Comparison of ENCODE assay signal across 16 cellular contexts in genomic region chrX:153476628-153477027, GRCh38. TPM values are rescaled to one million over a fixed set of nuclear protein-coding genes. Genes with fewer than 3 reads are reported as not detected.
DNase-seq lines count a peak whose midpoint lies in the region; ATAC-seq and TF ChIP-seq lines count a peak whose summit lies in the region.
"Had no signal": no experiment of that assay in that cellular context is flagged by ENCODE, and none has a peak within 500 bp of the region (broad histone marks: within the 10 kb centered on the region; RNA-seq: fewer than 3 reads in every experiment).

No MANE protein-coding gene starts in this region.

- CTCF ChIA-PET in AG04450 (lab: Charles Lee), result interaction anchor here (1.4 to 2.1 kb wide), 3 partner anchors 16 to 31 kb away, joined by 3 to 9 read pairs (median 6); partner anchors contain the start of gene BGN
- CTCF ChIA-PET in CD8-positive, alpha-beta memory T cell (lab: Charles Lee), result no interaction called here

- POLR2A ChIA-PET in AG04450 (lab: Yijun Ruan, JAX), result interaction anchor here (0.9 kb wide), 2 partner anchors 12 to 15 kb away, joined by 4 to 6 read pairs; no protein-coding TSS in a partner anchor
- POLR2A ChIA-PET in CD8-positive, alpha-beta memory T cell (lab: Charles Lee), result no interaction called here

- peak overlapping the region; percentile 68 for H3K27ac ChIP-seq in AG04450 (ENCODE audit: low read depth, low read length)
- no peak overlapping the region for H3K27ac ChIP-seq in CD8-positive, alpha-beta memory T cell (ENCODE audit: low read depth, low read length)

- no peaks in the 10 kb centered on the region for H3K9me3 ChIP-seq in AG04450 (ENCODE audit: control insufficient read depth, insufficient read depth, low read length)
- no peaks in the 10 kb centered on the region for H3K9me3 ChIP-seq in CD8-positive, alpha-beta memory T cell (ENCODE audit: low read length)

- ATAC-seq in omental fat pad (ENCODE audit: low FRiP score) (no peak), GM21825 (IDR thresholded peaks at IDR 0.05; ENCODE audit: unreplicated experiment) (no peak)
- ATAC-seq: natural killer cell treated with Interleukin-12 subunit alpha and Interleukin-12 subunit beta and Interleukin-15 and Interleukin-18, amount 100 ng/mL, for 72 hours had no signal

- H3K4me3 ChIP-seq in AG04450 (ENCODE audit: low read depth, low read length) (no peak overlapping the region), fibroblast of the aortic adventitia (ENCODE audit: low read depth, low read length) (no peak overlapping the region)
- H3K4me3 ChIP-seq in CD8-positive, alpha-beta memory T cell (ENCODE audit: low read length), result no peak overlapping the region

- H3K27me3 ChIP-seq in AG04450 (ENCODE audit: control insufficient read depth, insufficient read depth, low read length), result no peaks in the 10 kb centered on the region
- H3K27me3 ChIP-seq in CD8-positive, alpha-beta memory T cell (ENCODE audit: insufficient read depth, low read length, poor library complexity, severe bottlenecking), result no peaks in the 10 kb centered on the region

- no peaks in the 10 kb centered on the region for H3K36me3 Mint-ChIP-seq in osteocyte (ENCODE audit: unreplicated experiment)
- no peaks in the 10 kb centered on the region for H3K36me3 Mint-ChIP-seq in CD8-positive, alpha-beta memory T cell
- H3K36me3 Mint-ChIP-seq: natural killer cell treated with Interleukin-12 subunit alpha and Interleukin-12 subunit beta and Interleukin-15 and Interleukin-18, amount 100 ng/mL, for 72 hours had no signal

- H3K4me1 Mint-ChIP-seq in osteocyte (ENCODE audit: unreplicated experiment), result peaks cover 51% of the 10 kb centered on the region
- peaks cover 0 to 4% (median 4%) of the 10 kb centered on the region in 3 donors for H3K4me1 Mint-ChIP-seq in CD8-positive, alpha-beta memory T cell

- no peaks in the 10 kb centered on the region for H3K27me3 Mint-ChIP-seq in osteocyte (ENCODE audit: unreplicated experiment)
- H3K27me3 Mint-ChIP-seq in CD8-positive, alpha-beta memory T cell, result peaks cover 0 to 4% of the 10 kb centered on the region in 2 donors

- H3K4me3 Mint-ChIP-seq in osteocyte (ENCODE audit: unreplicated experiment), result no peak overlapping the region
- no peak overlapping the region for H3K4me3 Mint-ChIP-seq in CD8-positive, alpha-beta memory T cell
- H3K4me3 Mint-ChIP-seq: natural killer cell treated with Interleukin-12 subunit alpha and Interleukin-12 subunit beta and Interleukin-15 and Interleukin-18, amount 100 ng/mL, for 72 hours had no signal

- TF ChIP-seq CTCF in AG04450 (IDR thresholded peaks at IDR 0.05; ENCODE audit: low read depth, low read length), result no peak
- no peak for TF ChIP-seq CTCF in fibroblast of the aortic adventitia (IDR thresholded peaks at IDR 0.05; ENCODE audit: insufficient read depth, low read length)
- TF ChIP-seq CTCF in osteocyte (IDR thresholded peaks at IDR 0.05), result no peak
- TF ChIP-seq CTCF in omental fat pad (IDR thresholded peaks at IDR 0.05), result no peak

- H3K27ac Mint-ChIP-seq in osteocyte (ENCODE audit: unreplicated experiment), result peak overlapping the region; percentile 76
- no peak overlapping the region for H3K27ac Mint-ChIP-seq in CD8-positive, alpha-beta memory T cell
- H3K27ac Mint-ChIP-seq: natural killer cell treated with Interleukin-12 subunit alpha and Interleukin-12 subunit beta and Interleukin-15 and Interleukin-18, amount 100 ng/mL, for 72 hours had no signal

- no peak for DNase-seq in AG04450 (ENCODE audit: low read depth, low spot score)
- peak; percentile 65 for DNase-seq in NCI-H82 treated with DMSO at 0.1 percent for 48 hours (lab: John Stamatoyannopoulos, UW; ENCODE audit: unreplicated experiment)
- peak; percentile 74 for DNase-seq in fibroblast of the aortic adventitia (ENCODE audit: low read depth)
- DNase-seq in osteocyte (ENCODE audit: extremely low spot score, unreplicated experiment), result no peak
- DNase-seq in omental fat pad (ENCODE audit: low spot score), result no peak
- no peak for DNase-seq in CD8-positive, alpha-beta memory T cell
- DNase-seq in stimulated activated naive CD4-positive, alpha-beta T cell (lab: John Stamatoyannopoulos, UW), result no peak
- DNase-seq: activated CD4-positive, alpha-beta T cell treated with anti-CD3 and anti-CD28 coated beads for 1 hour; activated T-cell treated with anti-CD3 and anti-CD28 coated beads, Interleukin-2, amount 50 U/mL, for 1 hour; effector CD4-positive, alpha-beta T cell; Kasumi-1; NCI-H2107; SW 1271 had no signal

- H3K36me3 ChIP-seq in CD8-positive, alpha-beta memory T cell (ENCODE audit: insufficient read depth, low read length), result no peaks in the 10 kb centered on the region

- no peaks in the 10 kb centered on the region for H3K9me3 Mint-ChIP-seq in osteocyte (ENCODE audit: unreplicated experiment)
- no peaks in the 10 kb centered on the region for H3K9me3 Mint-ChIP-seq in CD8-positive, alpha-beta memory T cell
- H3K9me3 Mint-ChIP-seq: natural killer cell treated with Interleukin-12 subunit alpha and Interleukin-12 subunit beta and Interleukin-15 and Interleukin-18, amount 100 ng/mL, for 72 hours had no signal

- peaks cover 5% of the 10 kb centered on the region for H3K4me1 ChIP-seq in CD8-positive, alpha-beta memory T cell (ENCODE audit: insufficient read depth, low read length)

RNA-seq across cellular contexts. Expression of gene HAUS7, which starts 6.3 kb away (rescaled TPM):
- polyA plus RNA-seq in AG04450 (2011; rRNA removed), result 13.2 and 16.5 TPM in 2 replicates
- polyA minus RNA-seq in AG04450 (2011; rRNA and poly(A)+ RNA removed), result 16.2 and 23.0 TPM in 2 replicates
- 16.4 and 16.5 TPM in 2 replicates for total RNA-seq in fibroblast of the aortic adventitia (ENCODE audit: low replicate concordance)
- total RNA-seq in osteocyte, result 55.7 and 60.3 TPM in 2 replicates
- total RNA-seq in omental fat pad, result 10 to 100 TPM; 14.9 to 35.0 (median 23.9) TPM
- 10 to 100 TPM; 70.2 to 73.8 TPM for total RNA-seq in CD8-positive, alpha-beta memory T cell
- polyA plus RNA-seq in CD8-positive, alpha-beta memory T cell, result 29.9 TPM

RNA-seq across cellular contexts. Expression of gene BGN, which starts 18.2 kb away (rescaled TPM):
- 97.2 and 143 TPM in 2 replicates for polyA plus RNA-seq in AG04450 (2011; rRNA removed)
- polyA minus RNA-seq in AG04450 (2011; rRNA and poly(A)+ RNA removed), result 66.2 and 82.8 TPM in 2 replicates
- 12.3 and 133 TPM in 2 replicates for total RNA-seq in fibroblast of the aortic adventitia (ENCODE audit: low replicate concordance)
- 1,581 and 1,633 TPM in 2 replicates for total RNA-seq in osteocyte
- 10 to 100 TPM; 14.9 to 40.2 (median 18.6) TPM for total RNA-seq in omental fat pad
- not detected for total RNA-seq in CD8-positive, alpha-beta memory T cell
- polyA plus RNA-seq in CD8-positive, alpha-beta memory T cell, result not detected
- total RNA-seq: natural killer cell treated with Interleukin-12 subunit alpha and Interleukin-12 subunit beta and Interleukin-15 and Interleukin-18, amount 100 ng/mL, for 72 hours had no signal

RNA-seq across cellular contexts. Expression of gene TREX2, which starts 30.8 kb away (rescaled TPM):
- polyA plus RNA-seq in AG04450 (2011; rRNA removed), result not detected in 2 replicates
- not detected in 2 replicates for polyA minus RNA-seq in AG04450 (2011; rRNA and poly(A)+ RNA removed)
- total RNA-seq in fibroblast of the aortic adventitia (ENCODE audit: low replicate concordance) (1.3 TPM in 1 of 2 replicates, not detected in the other), osteocyte (2.5 TPM in 2 replicates), omental fat pad (1 to 10 TPM in 3 of 4 donors, under 1 TPM in 1; 0.69 to 4.2 (median 1.2) TPM)
- total RNA-seq in CD8-positive, alpha-beta memory T cell, result 1 to 10 TPM; 1.9 to 2.3 TPM
- 0.77 TPM for polyA plus RNA-seq in CD8-positive, alpha-beta memory T cell

RNA-seq across cellular contexts. Expression of gene ATP2B3, which starts 40.8 kb away (rescaled TPM):
- polyA plus RNA-seq in AG04450 (2011; rRNA removed), result 0.01 TPM in 1 of 2 replicates, not detected in the other
- polyA minus RNA-seq in AG04450 (2011; rRNA and poly(A)+ RNA removed), result not detected in 2 replicates
- total RNA-seq in fibroblast of the aortic adventitia (ENCODE audit: low replicate concordance) (not detected in 2 replicates), osteocyte (0.21 and 0.39 TPM in 2 replicates), omental fat pad (not detected)
- total RNA-seq in CD8-positive, alpha-beta memory T cell, result not detected
- not detected for polyA plus RNA-seq in CD8-positive, alpha-beta memory T cell
- total RNA-seq: kidney epithelial cell; natural killer cell treated with Interleukin-12 subunit alpha and Interleukin-12 subunit beta and Interleukin-15 and Interleukin-18, amount 100 ng/mL, for 72 hours had no signal

Comparison
In these comparisons a context has a peak if more than half of its experiments do, and no peak if none do; other contexts are left out.
1. DNase-seq: peak in NCI-H82 treated with DMSO at 0.1 percent for 48 hours (single experiment) and fibroblast of the aortic adventitia (single experiment); none in AG04450 (single experiment), osteocyte (single experiment), omental fat pad (single experiment), CD8-positive, alpha-beta memory T cell (0 of 5) and stimulated activated naive CD4-positive, alpha-beta T cell (0 of 6).
2. RNA of gene BGN, which starts 18.2 kb away (total RNA-seq): 1,581 to 1,633 TPM in osteocyte, 12.3 to 133 TPM in fibroblast of the aortic adventitia and 14.9 to 40.2 TPM in omental fat pad; not detected in CD8-positive, alpha-beta memory T cell; every median in the first group is over 10 times any median in the second.